In the genomic region with DNA sequence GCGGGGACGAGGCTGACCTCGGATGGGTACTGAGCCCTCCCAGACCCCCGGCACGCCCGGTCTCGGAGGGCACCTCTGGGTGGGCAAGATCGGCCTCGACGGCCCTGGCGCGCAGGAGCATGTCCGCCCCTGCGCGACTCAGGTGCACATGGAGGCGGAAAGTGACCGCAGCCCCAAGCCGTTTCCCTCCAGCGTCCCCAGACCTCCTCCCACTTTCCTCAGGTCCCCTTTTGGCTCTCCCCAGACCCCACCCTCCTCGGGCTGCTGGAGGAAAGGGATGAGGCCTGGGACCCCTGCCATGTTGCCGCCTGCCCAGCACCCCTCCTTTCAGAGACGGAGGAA, we compare ENCODE assay signal across 10 cellular contexts. TPM values are rescaled to one million over a fixed set of nuclear protein-coding genes. Genes with fewer than 3 reads are reported as not detected.
DNase-seq lines count a peak whose midpoint lies in the region; ATAC-seq, FAIRE-seq and TF ChIP-seq lines count a peak whose summit lies in the region.
"Had no signal": no experiment of that assay in that cellular context is flagged by ENCODE, and none has a peak within 500 bp of the region (broad histone marks: within the 10 kb centered on the region; RNA-seq: fewer than 3 reads in every experiment).

No MANE protein-coding gene starts in this region.

- peak overlapping the region; percentile 48; the same call in 1 of the 2 replicates for H3K9ac ChIP-seq in iPS-20b (ENCODE audit: low read depth, low read length)

- no peak for DNase-seq in activated CD4-positive, alpha-beta T cell treated with anti-CD3 and anti-CD28 coated beads for 36 hours
- DNase-seq in activated CD4-positive, alpha-beta T cell treated with anti-CD3 and anti-CD28 coated beads for 4 hours = no peak
- DNase-seq in suprapubic skin (ENCODE audit: low spot score in 2 of 2) (no peak), G401 (ENCODE audit: low spot score) (no peak), HTR-8/SVneo (ENCODE audit: insufficient read length, low spot score) (no peak)

- no peaks in the 10 kb centered on the region for H3K27me3 Mint-ChIP-seq in activated CD4-positive, alpha-beta T cell treated with anti-CD3 and anti-CD28 coated beads for 36 hours

- no peaks in the 10 kb centered on the region for H3K9me3 Mint-ChIP-seq in activated CD4-positive, alpha-beta T cell treated with anti-CD3 and anti-CD28 coated beads for 36 hours (ENCODE audit: low read depth)

- no peak for TF ChIP-seq POLR2A in suprapubic skin (IDR thresholded peaks at IDR 0.05)

- H3K4me3 ChIP-seq in iPS-20b (ENCODE audit: low read length) (peak overlapping the region; percentile 63; the same call in 1 of the 2 replicates), suprapubic skin (peak overlapping the region; percentile 37)

- intact Hi-C loops in activated CD4-positive, alpha-beta T cell treated with anti-CD3 and anti-CD28 coated beads for 36 hours (cut with DNase I, micrococcal nuclease) = no loop called here

- H3K4me1 Mint-ChIP-seq in activated CD4-positive, alpha-beta T cell treated with anti-CD3 and anti-CD28 coated beads for 36 hours = peaks cover 32% of the 10 kb centered on the region

- no peak for TF ChIP-seq CTCF in suprapubic skin (IDR thresholded peaks at IDR 0.05)

- in situ Hi-C loops in G401 (cut with HindIII; ENCODE audit: low sequenced_read_pairs) = no loop called here

- no peak for ATAC-seq in activated CD4-positive, alpha-beta T cell treated with anti-CD3 and anti-CD28 coated beads for 36 hours
- no peak for ATAC-seq in activated CD4-positive, CD25-positive, alpha-beta regulatory T cell treated with anti-CD3 and anti-CD28 coated beads, Interleukin-2, amount 50 U/mL, for 24 hours

- CTCF ChIA-PET in activated CD4-positive, alpha-beta T cell treated with anti-CD3 and anti-CD28 coated beads for 36 hours (lab: Charles Lee) = interaction anchor here (0.9 to 8.2 kb wide), 4 partner anchors 10 to 45 kb away, joined by 5 to 170 read pairs (median 72); partner anchors contain the start of gene RPL19

- H3K36me3 ChIP-seq in iPS-20b (ENCODE audit: insufficient read depth, low read depth, low read length) (peaks cover 2% of the 10 kb centered on the region), suprapubic skin (peaks cover 3% of the 10 kb centered on the region)

- peak overlapping the region; percentile 25 for H3K27ac Mint-ChIP-seq in activated CD4-positive, alpha-beta T cell treated with anti-CD3 and anti-CD28 coated beads for 36 hours

- no peaks in the 10 kb centered on the region for H3K9me3 ChIP-seq in iPS-20b (ENCODE audit: insufficient read depth, low read depth, low read length)
- H3K9me3 ChIP-seq in suprapubic skin = no peaks in the 10 kb centered on the region

- peaks cover 1% of the 10 kb centered on the region for H3K36me3 Mint-ChIP-seq in activated CD4-positive, alpha-beta T cell treated with anti-CD3 and anti-CD28 coated beads for 36 hours (ENCODE audit: low read depth)

- H3K27me3 ChIP-seq in iPS-20b (ENCODE audit: insufficient read depth, low read length) = peaks cover 31% of the 10 kb centered on the region
- H3K27me3 ChIP-seq in suprapubic skin = no peaks in the 10 kb centered on the region

- POLR2A ChIA-PET in activated CD4-positive, alpha-beta T cell treated with anti-CD3 and anti-CD28 coated beads for 36 hours (lab: Charles Lee) = interaction anchor here (0.6 to 1.3 kb wide), 2 partner anchors 10 to 16 kb away, joined by 3 to 6 read pairs; partner anchors contain the start of genes RPL19 and STAC2

- peak overlapping the region; percentile 52 for H3K4me3 Mint-ChIP-seq in activated CD4-positive, alpha-beta T cell treated with anti-CD3 and anti-CD28 coated beads for 36 hours

- H3K27ac ChIP-seq in angular gyrus (ENCODE audit: low read depth, low read length) (peak overlapping the region; percentile 94), iPS-20b (ENCODE audit: low read length) (no peak overlapping the region), suprapubic skin (peak overlapping the region; percentile 66)

- 31% methylated on average over 7 of the region's 22 CpGs for WGBS in suprapubic skin

- H3K4me1 ChIP-seq in iPS-20b (ENCODE audit: insufficient read depth, low read length) (peaks cover 13% of the 10 kb centered on the region; the same call in 1 of the 2 replicates), suprapubic skin (peaks cover 61% of the 10 kb centered on the region)

- TF ChIP-seq EP300 in suprapubic skin (IDR thresholded peaks at IDR 0.05) = no peak

- no peak for FAIRE-seq in HTR-8/SVneo (lab: Jason Lieb, UNC)

RNA-seq across cellular contexts. Expression of gene RPL19, which starts 10.0 kb away (rescaled TPM):
- total RNA-seq in activated CD4-positive, alpha-beta T cell treated with anti-CD3 and anti-CD28 coated beads for 36 hours = 1,000 to 10,000 TPM; 2,801 to 2,985 TPM
- total RNA-seq in suprapubic skin = 1,000 to 10,000 TPM; 2,327 to 3,514 (median 3,192) TPM
- total RNA-seq in G401 (2014; rRNA removed; shearing (Covaris generic)) = 3,500 and 4,218 TPM in 2 replicates

RNA-seq across cellular contexts. Expression of gene CACNB1, which starts 12.6 kb away (rescaled TPM):
- total RNA-seq in activated CD4-positive, alpha-beta T cell treated with anti-CD3 and anti-CD28 coated beads for 36 hours = 10 to 100 TPM; 11.8 to 12.3 TPM
- 10 to 100 TPM in 2 of 4 donors, 1 to 10 TPM in 2; 7.9 to 32.9 (median 17.1) TPM for total RNA-seq in suprapubic skin
- 6.4 and 7.6 TPM in 2 replicates for total RNA-seq in G401 (2014; rRNA removed; shearing (Covaris generic))

RNA-seq across cellular contexts. Expression of gene STAC2, which starts 15.7 kb away (rescaled TPM):
- total RNA-seq in activated CD4-positive, alpha-beta T cell treated with anti-CD3 and anti-CD28 coated beads for 36 hours = not detected
- total RNA-seq in suprapubic skin = 10 to 100 TPM; 10.9 to 26.4 (median 16.5) TPM
- 0.03 TPM in 1 of 2 replicates, not detected in the other for total RNA-seq in G401 (2014; rRNA removed; shearing (Covaris generic))
- total RNA-seq: A172 had no signal

RNA-seq across cellular contexts. Expression of gene ARL5C, which starts 44.1 kb away (rescaled TPM):
- total RNA-seq in activated CD4-positive, alpha-beta T cell treated with anti-CD3 and anti-CD28 coated beads for 36 hours = not detected
- total RNA-seq in suprapubic skin = not detected
- total RNA-seq in G401 (2014; rRNA removed; shearing (Covaris generic)) = not detected in 2 replicates
- total RNA-seq: A172, RPMI7951 had no signal

RNA-seq across cellular contexts. Expression of gene PLXDC1, which starts 58.6 kb away (rescaled TPM):
- 1 to 10 TPM; 1.2 to 2.4 TPM for total RNA-seq in activated CD4-positive, alpha-beta T cell treated with anti-CD3 and anti-CD28 coated beads for 36 hours
- total RNA-seq in suprapubic skin = 10 to 100 TPM in 1 of 4 donors, 1 to 10 TPM in 3; 5.3 to 14.1 (median 6.3) TPM
- total RNA-seq in G401 (2014; rRNA removed; shearing (Covaris generic)) = 1.5 and 4.7 TPM in 2 replicates

Comparison
In these comparisons a context has a peak if more than half of its experiments do, and no peak if none do; other contexts are left out.
1. RNA of gene STAC2, which starts 15.7 kb away (total RNA-seq): 10.9 to 26.4 TPM in suprapubic skin; not detected in activated CD4-positive, alpha-beta T cell treated with anti-CD3 and anti-CD28 coated beads for 36 hours and 0.03 TPM in G401; every median in the first group is over 10 times any median in the second.